15 cellular contexts compared by ENCODE assay signal in genomic region chr9:136433043-136433715, GRCh38. TPM values are rescaled to one million over a fixed set of nuclear protein-coding genes. Genes with fewer than 3 reads are reported as not detected.
DNase-seq lines count a peak whose midpoint lies in the region; ATAC-seq and TF ChIP-seq lines count a peak whose summit lies in the region.
"Had no signal": no experiment of that assay in that cellular context is flagged by ENCODE, and none has a peak within 500 bp of the region (broad histone marks: within the 10 kb centered on the region; RNA-seq: fewer than 3 reads in every experiment).

No MANE protein-coding gene starts in this region.

- H4K20me1 ChIP-seq in smooth muscle cell (ENCODE audit: low read depth): peaks cover 57% of the 10 kb centered on the region

- ATAC-seq in RWPE2 (ENCODE audit: low read depth): no peak
- ATAC-seq in HG02642 (IDR thresholded peaks at IDR 0.05; ENCODE audit: poor library complexity, unreplicated experiment): no peak
- ATAC-seq: CD8-positive, alpha-beta T cell; HCT116 had no signal

- H3K9ac ChIP-seq in neuronal stem cell (ENCODE audit: low read depth, low read length, poor library complexity) (no peak overlapping the region), smooth muscle cell (ENCODE audit: low read depth) (no peak overlapping the region)
- H3K9ac ChIP-seq: BLaER1 treated with 17β-estradiol and CSF1 and Interleukin-3, amounts not matched to agents 10 nM and 100 nM had no signal

- intact Hi-C loops in stomach (cut with DNase I; ENCODE audit: low total_unique reads): no loop called here

- H3K23ac ChIP-seq in neuronal stem cell (ENCODE audit: low read depth, low read length, poor library complexity): peak overlapping the region; percentile 55

- H2BK5ac ChIP-seq in neuronal stem cell (ENCODE audit: low read length): peak overlapping the region; percentile 39

- no peak overlapping the region for H4K8ac ChIP-seq in neuronal stem cell (ENCODE audit: low read depth, low read length)

- peaks cover 11% of the 10 kb centered on the region for H3K79me1 ChIP-seq in neuronal stem cell (ENCODE audit: low read depth, low read length)

- H3K4me3 ChIP-seq in HEK293 (ENCODE audit: low read depth, low read length): no peak overlapping the region
- no peak overlapping the region for H3K4me3 ChIP-seq in RWPE2 (ENCODE audit: severe bottlenecking)
- no peak overlapping the region for H3K4me3 ChIP-seq in neuronal stem cell (ENCODE audit: low read length in 2 of 2)
- no peak overlapping the region for H3K4me3 ChIP-seq in stomach
- no peak overlapping the region for H3K4me3 ChIP-seq in smooth muscle cell
- H3K4me3 ChIP-seq: BLaER1 treated with 17β-estradiol and CSF1 and Interleukin-3, amounts not matched to agents 10 nM and 100 nM had no signal

- H3K4me1 ChIP-seq in HEK293 (ENCODE audit: control insufficient read depth, insufficient read depth, low read length) (no peaks in the 10 kb centered on the region), RWPE2 (ENCODE audit: insufficient read depth, poor library complexity, severe bottlenecking) (peaks cover 6% of the 10 kb centered on the region), neuronal stem cell (ENCODE audit: control insufficient read depth in 2 of 2, insufficient read depth in 1 of 2, low read depth in 1 of 2, low read length in 2 of 2) (peaks cover 6 to 9% of the 10 kb centered on the region in 2 donors), stomach (peaks cover 13 to 28% (median 20%) of the 10 kb centered on the region in 4 donors), smooth muscle cell (ENCODE audit: low read depth) (peaks cover 4% of the 10 kb centered on the region)

- H3K79me2 ChIP-seq in smooth muscle cell (ENCODE audit: low read depth): peaks cover 27% of the 10 kb centered on the region

- TF ChIP-seq POLR2A in stomach (IDR thresholded peaks at IDR 0.05): no peak

- no peak for TF ChIP-seq EP300 in stomach (IDR thresholded peaks at IDR 0.05)

- no peaks in the 10 kb centered on the region for H3K27me3 ChIP-seq in RWPE2 (ENCODE audit: insufficient read depth, poor library complexity, severe bottlenecking)
- no peaks in the 10 kb centered on the region for H3K27me3 ChIP-seq in neuronal stem cell (ENCODE audit: control insufficient read depth in 3 of 3, insufficient read depth in 3 of 3, low read depth in 1 of 3, low read length in 3 of 3)
- H3K27me3 ChIP-seq in stomach: no peaks in the 10 kb centered on the region
- no peaks in the 10 kb centered on the region for H3K27me3 ChIP-seq in smooth muscle cell (ENCODE audit: low read depth)
- H3K27me3 ChIP-seq: BLaER1 treated with 17β-estradiol and CSF1 and Interleukin-3, amounts not matched to agents 10 nM and 100 nM had no signal

- H3F3A ChIP-seq in smooth muscle cell (ENCODE audit: low read depth): no peaks in the 10 kb centered on the region

- H2AK5ac ChIP-seq in neuronal stem cell (ENCODE audit: low read depth, low read length): no peak overlapping the region

- H3K18ac ChIP-seq in neuronal stem cell (ENCODE audit: low read length): no peak overlapping the region

- H3K14ac ChIP-seq in neuronal stem cell (ENCODE audit: low read length): no peak overlapping the region

- no peak overlapping the region for H2BK15ac ChIP-seq in neuronal stem cell (ENCODE audit: low read length)

- H2AFZ ChIP-seq in neuronal stem cell (ENCODE audit: low read length): no peak overlapping the region
- H2AFZ ChIP-seq in smooth muscle cell (ENCODE audit: low read depth): no peak overlapping the region

- CTCF ChIA-PET in HEK293 (lab: Yijun Ruan, JAX): interaction anchor here (0.7 kb wide), 1 partner anchor 192 kb away, joined by 3 read pairs; no protein-coding TSS in a partner anchor

- DNase-seq in RWPE2 (ENCODE audit: low spot score): peak; percentile 67
- no peak for DNase-seq in neuronal stem cell (ENCODE audit: low spot score)
- no peak for DNase-seq in stomach
- DNase-seq in smooth muscle cell (lab: John Stamatoyannopoulos, UW; ENCODE audit: unreplicated experiment): no peak
- DNase-seq: Calu3, DMS79 treated with DMSO at 0.1 percent for 48 hours, GF-D8, GOT3, H7 had no signal

- H3K9me3 ChIP-seq in HEK293 (ENCODE audit: control insufficient read depth, insufficient read depth, low read depth, low read length) (no peaks in the 10 kb centered on the region), RWPE2 (ENCODE audit: severe bottlenecking) (no peaks in the 10 kb centered on the region), neuronal stem cell (replicated peaks in 1 of 2; ENCODE audit: control insufficient read depth in 2 of 2, insufficient read depth in 1 of 2, low read depth in 1 of 2, low read length in 2 of 2) (no peaks in the 10 kb centered on the region), stomach (no peaks in the 10 kb centered on the region), smooth muscle cell (replicated peaks; ENCODE audit: low read depth) (no peaks in the 10 kb centered on the region)
- H3K9me3 ChIP-seq: BLaER1 treated with 17β-estradiol and CSF1 and Interleukin-3, amounts not matched to agents 10 nM and 100 nM had no signal

- H3K4ac ChIP-seq in neuronal stem cell (ENCODE audit: low read length): no peak overlapping the region

- TF ChIP-seq CTCF in HEK293 (tag by site-specific recombination; IDR thresholded peaks at IDR 0.05): no peak
- no peak for TF ChIP-seq CTCF in RWPE2 (IDR thresholded peaks at IDR 0.05; ENCODE audit: poor library complexity, severe bottlenecking)
- no peak for TF ChIP-seq CTCF in stomach (IDR thresholded peaks at IDR 0.05)
- TF ChIP-seq CTCF in smooth muscle cell (IDR thresholded peaks at IDR 0.05; ENCODE audit: borderline replicate concordance, insufficient read depth, poor library complexity, severe bottlenecking): no peak

- H3K4me2 ChIP-seq in neuronal stem cell (ENCODE audit: insufficient read depth, low read length, poor library complexity, severe bottlenecking) (no peak overlapping the region), smooth muscle cell (no peak overlapping the region)
- H3K4me2 ChIP-seq: BLaER1 treated with 17β-estradiol and CSF1 and Interleukin-3, amounts not matched to agents 10 nM and 100 nM had no signal

- no CpG with 5 or more reads among the region's 36 CpGs for WGBS in neuronal stem cell (ENCODE audit: extremely low coverage in 2 of 2, insufficient read length in 2 of 2, insufficient replicate concordance in 1 of 2), 2 donors
- 89 to 95% (median 91%) methylated on average over 18 to 36 of the region's 36 CpGs for WGBS in stomach, 5 donors
- 96% methylated on average over 36 of the region's 36 CpGs for WGBS in smooth muscle cell (ENCODE audit: low lambda C conversion rate)

- H2BK120ac ChIP-seq in neuronal stem cell (ENCODE audit: low read depth, low read length): no peak overlapping the region

- POLR2A ChIA-PET in HEK293 (lab: Yijun Ruan, JAX): no interaction called here

- no peak overlapping the region for H4K91ac ChIP-seq in neuronal stem cell (ENCODE audit: low read depth, low read length, poor library complexity)

- no peak overlapping the region for H2BK12ac ChIP-seq in neuronal stem cell (ENCODE audit: low read length)

- H3K27ac ChIP-seq in HEK293 (ENCODE audit: extremely low read depth, low read depth, low read length): no peak overlapping the region
- H3K27ac ChIP-seq in RWPE2 (ENCODE audit: poor library complexity, severe bottlenecking): no peak overlapping the region
- no peak overlapping the region for H3K27ac ChIP-seq in neuronal stem cell (replicated peaks; ENCODE audit: low read length)
- H3K27ac ChIP-seq in stomach: no peak overlapping the region
- H3K27ac ChIP-seq in smooth muscle cell (ENCODE audit: low read depth): no peak overlapping the region
- H3K27ac ChIP-seq: BLaER1 treated with 17β-estradiol and CSF1 and Interleukin-3, amounts not matched to agents 10 nM and 100 nM; HL-60 had no signal

- H3K36me3 ChIP-seq in HEK293 (ENCODE audit: control insufficient read depth in 2 of 2, insufficient read depth in 1 of 2, low read length in 2 of 2) (peaks cover 0 to 87% of the 10 kb centered on the region in 2 experiments; a peak in 2 of 3 replicates), RWPE2 (ENCODE audit: low read depth) (peaks cover 32% of the 10 kb centered on the region), neuronal stem cell (replicated peaks in 1 of 2; ENCODE audit: control insufficient read depth in 2 of 2, insufficient read depth in 2 of 2, low read length in 2 of 2) (peaks cover 17 to 79% of the 10 kb centered on the region in 2 donors), stomach (peaks cover 9 to 74% (median 66%) of the 10 kb centered on the region in 4 donors), smooth muscle cell (ENCODE audit: low read depth) (no peaks in the 10 kb centered on the region)

TF ChIP-seq in HEK293, 187 proteins besides CTCF, POLR2A, EP300 and RAD21 (continues in another document):
- TF ChIP-seq SCRT2 (tag by site-specific recombination; IDR thresholded peaks at IDR 0.05) (no peak), KLF1 (tag by site-specific recombination; IDR thresholded peaks at IDR 0.05) (0 out of 2 replicates have a peak, but pooled peaks have one; percentile 11), ZNF610 (tag by site-specific recombination; IDR thresholded peaks at IDR 0.05; ENCODE audit: borderline replicate concordance) (no peak)

RNA-seq across cellular contexts. Expression of gene INPP5E, which starts 6.5 kb away (rescaled TPM):
- 17.9 TPM for polyA plus RNA-seq in neuronal stem cell (2013, experiment 1 of 2)
- polyA plus RNA-seq in neuronal stem cell (2013, experiment 2 of 2): 17.2 TPM
- 10 to 100 TPM in 2 of 5 donors, 1 to 10 TPM in 3; 6.2 to 32.1 (median 9.7) TPM for total RNA-seq in stomach
- 1 to 10 TPM; 3.2 to 9.0 (median 4.2) TPM for polyA plus RNA-seq in stomach
- 2.8 and 6.5 TPM in 2 replicates for total RNA-seq in smooth muscle cell
- 7.7 and 10.9 TPM in 2 replicates for polyA plus RNA-seq in smooth muscle cell

RNA-seq across cellular contexts. Expression of gene PMPCA, which starts 22.7 kb away (rescaled TPM):
- 37.1 TPM for polyA plus RNA-seq in neuronal stem cell (2013, experiment 1 of 2)
- polyA plus RNA-seq in neuronal stem cell (2013, experiment 2 of 2): 37.8 TPM
- total RNA-seq in stomach (100 to 1,000 TPM in 1 of 5 donors, 10 to 100 TPM in 4; 32.7 to 121 (median 59.5) TPM), smooth muscle cell (39.1 and 39.8 TPM in 2 replicates)
- polyA plus RNA-seq in stomach (10 to 100 TPM; 25.8 to 47.0 (median 32.6) TPM), smooth muscle cell (73.0 and 75.7 TPM in 2 replicates)

RNA-seq across cellular contexts. Expression of gene ENTR1, which starts 22.8 kb away (rescaled TPM):
- 53.7 TPM for polyA plus RNA-seq in neuronal stem cell (2013, experiment 1 of 2)
- polyA plus RNA-seq in neuronal stem cell (2013, experiment 2 of 2): 51.2 TPM
- 100 to 1,000 TPM in 1 of 5 donors, 10 to 100 TPM in 4; 26.3 to 184 (median 71.2) TPM for total RNA-seq in stomach
- polyA plus RNA-seq in stomach: 10 to 100 TPM; 20.6 to 29.5 (median 27.2) TPM
- 28.9 and 47.6 TPM in 2 replicates for total RNA-seq in smooth muscle cell
- 25.4 and 29.7 TPM in 2 replicates for polyA plus RNA-seq in smooth muscle cell

RNA-seq across cellular contexts. Expression of gene SNAPC4, which starts 33.2 kb away (rescaled TPM):
- 7.2 TPM for polyA plus RNA-seq in neuronal stem cell (2013, experiment 1 of 2)
- 7.1 TPM for polyA plus RNA-seq in neuronal stem cell (2013, experiment 2 of 2)
- total RNA-seq in stomach (10 to 100 TPM in 1 of 5 donors, 1 to 10 TPM in 4; 1.8 to 58.2 (median 5.8) TPM), smooth muscle cell (1.6 and 4.2 TPM in 2 replicates)
- polyA plus RNA-seq in stomach (1 to 10 TPM; 2.9 to 4.6 (median 4.1) TPM), smooth muscle cell (8.1 and 9.0 TPM in 2 replicates)

RNA-seq across cellular contexts. Expression of gene SEC16A, which starts 49.7 kb away (rescaled TPM):
- polyA plus RNA-seq in neuronal stem cell (2013, experiment 1 of 2): 14.7 TPM
- polyA plus RNA-seq in neuronal stem cell (2013, experiment 2 of 2): 15.9 TPM
- total RNA-seq in stomach: 100 to 1,000 TPM in 1 of 5 donors, 10 to 100 TPM in 4; 14.6 to 105 (median 60.3) TPM
- 10 to 100 TPM; 29.9 to 44.2 (median 32.2) TPM for polyA plus RNA-seq in stomach
- 40.2 and 45.7 TPM in 2 replicates for total RNA-seq in smooth muscle cell
- polyA plus RNA-seq in smooth muscle cell: 56.8 and 72.2 TPM in 2 replicates
